In genomic region chr11:786235-787083, GRCh38 we compare ENCODE assay signal across 34 cellular contexts. TPM values are rescaled to one million over a fixed set of nuclear protein-coding genes. Genes with fewer than 3 reads are reported as not detected.
DNase-seq lines count a peak whose midpoint lies in the region; ATAC-seq, FAIRE-seq and TF ChIP-seq lines count a peak whose summit lies in the region.
"Had no signal": no experiment of that assay in that cellular context is flagged by ENCODE, and none has a peak within 500 bp of the region (broad histone marks: within the 10 kb centered on the region; RNA-seq: fewer than 3 reads in every experiment).

No MANE protein-coding gene starts in this region.

- no peaks in the 10 kb centered on the region for H3K27me3 ChIP-seq in endothelial cell of umbilical vein (ENCODE audit: control insufficient read depth in 2 of 2, insufficient read depth in 2 of 2, low read length in 2 of 2)
- H3K27me3 ChIP-seq: thyroid gland had no signal

- no peaks in the 10 kb centered on the region for H3K9me1 ChIP-seq in endothelial cell of umbilical vein (replicated peaks; ENCODE audit: control insufficient read depth, extremely low read depth, insufficient read depth, low read length)

- TF ChIP-seq CTCF in 22Rv1 (IDR thresholded peaks at IDR 0.05) = no peak
- no peak for TF ChIP-seq CTCF in endothelial cell of umbilical vein (IDR thresholded peaks at IDR 0.05; ENCODE audit: extremely low read depth in 1 of 2, insufficient read depth in 1 of 2, low read depth in 1 of 2, low read length in 2 of 2)
- no peak for TF ChIP-seq CTCF in OCI-LY7 (conservative IDR thresholded peaks at IDR 0.05; ENCODE audit: low read length)
- no peak for TF ChIP-seq CTCF in omental fat pad (IDR thresholded peaks at IDR 0.05)

- FAIRE-seq in endothelial cell of umbilical vein (lab: Jason Lieb, UNC) = no peak
- FAIRE-seq: GM12891, keratinocyte had no signal

- no peaks in the 10 kb centered on the region for H3K9me2 ChIP-seq in OCI-LY7 (ENCODE audit: insufficient read depth, low read length)

- CTCF ChIA-PET in endothelial cell of umbilical vein (lab: Charles Lee) (interaction anchor here (1.9 kb wide), 1 partner anchor 11 kb away, joined by 9 read pairs; the partner anchor contains the start of gene SLC25A22), OCI-LY7 (lab: Charles Lee; ENCODE audit: unreplicated experiment) (interaction anchor here (0.5 kb wide), 1 partner anchor 206 kb away, joined by 3 read pairs; no protein-coding TSS in a partner anchor)

- H3K9me3 ChIP-seq in endothelial cell of umbilical vein (replicated peaks; ENCODE audit: control insufficient read depth, insufficient read depth, low read length) = no peaks in the 10 kb centered on the region
- H3K9me3 ChIP-seq in OCI-LY7 (ENCODE audit: low read length) = no peaks in the 10 kb centered on the region
- H3K9me3 ChIP-seq: esophagus squamous epithelium, heart left ventricle, psoas muscle, sigmoid colon, stomach, thyroid gland had no signal

- ATAC-seq in omental fat pad (ENCODE audit: low FRiP score) = no peak
- no peak for ATAC-seq in HG02610 (IDR thresholded peaks at IDR 0.05; ENCODE audit: unreplicated experiment)
- ATAC-seq: CD8-positive, alpha-beta T cell; heart left ventricle; left ventricle myocardium superior; Panc1; psoas muscle had no signal

- BruUV-seq in endothelial cell of umbilical vein (replicated peaks; lab: Mats Ljungman, UMichigan) (no TSS peak), OCI-LY7 (replicated peaks; lab: Mats Ljungman, UMichigan) (no TSS peak)

- POLR2A ChIA-PET in endothelial cell of umbilical vein (lab: Charles Lee) (no interaction called here), OCI-LY7 (lab: Charles Lee) (no interaction called here)

- dilution Hi-C loops in endothelial cell of umbilical vein (cut with MboI; ENCODE audit: extremely low pct_ligation_motif_present, low sequenced_read_pairs) = no loop called here

- TF ChIP-seq POLR2A in GM19099 (IDR thresholded peaks at IDR 0.05; ENCODE audit: extremely low read depth, insufficient read length, low read depth) (peak; percentile 29), Raji (IDR thresholded peaks at IDR 0.05; ENCODE audit: insufficient read depth, low read depth, low read length) (peak; percentile 48; the same call in 1 of the 2 replicates), endothelial cell of umbilical vein (IDR thresholded peaks at IDR 0.05; ENCODE audit: low read depth, low read length) (peak; percentile 5)

- DNase-seq in endothelial cell of umbilical vein (ENCODE audit: low read depth, low spot score) (no peak), occipital lobe (lab: John Stamatoyannopoulos, UW) (no peak), OCI-LY7 (ENCODE audit: low spot score) (no peak), omental fat pad (ENCODE audit: low spot score) (no peak)
- DNase-seq: activated B cell treated with CpG ODN at 0.5 μM for 24 hours; activated CD4-positive, alpha-beta T cell treated with anti-CD3 and anti-CD28 coated beads, Interleukin-2, amount 10 ng/mL, durations not matched to agents 7 days and 5 days; activated T-cell treated with anti-CD3 and anti-CD28 coated beads, Interleukin-2, amount 50 U/mL, for 48 hours; CD8-positive, alpha-beta T cell; central memory CD4-positive, alpha-beta T cell; esophagus squamous epithelium; foreskin melanocyte; HCEC 1CT; heart left ventricle; left ventricle myocardium superior; mesendoderm; NCI-H1105 treated with DMSO at 0.1 percent for 48 hours; NCI-H1930; NCI-H510A treated with DMSO at 0.1 percent for 48 hours; NK-92 treated with Interleukin-12 subunit alpha and Interleukin-12 subunit beta, amount 100 ng/mL, for 24 hours; psoas muscle; SHP77 treated with DMSO at 0.1 percent for 48 hours; sigmoid colon; stimulated activated CD4-positive, alpha-beta T cell treated with anti-CD3 and anti-CD28 coated beads, Interleukin-12 subunit alpha, Interleukin-12 subunit beta, amount 100 ng/mL, for 4 hours; stimulated activated CD4-positive, alpha-beta T cell treated with anti-CD3 and anti-CD28 coated beads, Interleukin-2, amount 100 ng/mL, for 48 hours; stomach; thyroid gland had no signal

- H3K27ac ChIP-seq in 22Rv1 (0 out of 2 replicates have a peak overlapping the region, but pooled peaks have one; percentile 22), endothelial cell of umbilical vein (ENCODE audit: insufficient read depth, low read depth, low read length) (no peak overlapping the region), OCI-LY7 (ENCODE audit: low read depth, low read length, poor library complexity, severe bottlenecking) (no peak overlapping the region)
- H3K27ac ChIP-seq: esophagus squamous epithelium, heart left ventricle, psoas muscle, sigmoid colon, stomach, thyroid gland had no signal

- H2AFZ ChIP-seq in endothelial cell of umbilical vein (ENCODE audit: low read depth, low read length) (no peak overlapping the region), OCI-LY7 (ENCODE audit: low read length) (no peak overlapping the region)

- no peak overlapping the region for H3K4me3 ChIP-seq in endothelial cell of umbilical vein (replicated peaks in 1 of 3; ENCODE audit: insufficient read depth in 1 of 3, low read depth in 1 of 3, low read length in 3 of 3)
- no peak overlapping the region for H3K4me3 ChIP-seq in OCI-LY7 (ENCODE audit: low read depth, low read length, poor library complexity, severe bottlenecking)
- H3K4me3 ChIP-seq: esophagus squamous epithelium, heart left ventricle, psoas muscle, sigmoid colon, stomach, thyroid gland had no signal

- intact Hi-C loops in endothelial cell of umbilical vein (cut with micrococcal nuclease) = no loop called here
- intact Hi-C loops in OCI-LY7 (cut with micrococcal nuclease; ENCODE audit: unreplicated experiment) = no loop called here

- H3K36me3 ChIP-seq in endothelial cell of umbilical vein (ENCODE audit: control insufficient read depth in 2 of 2, extremely low read depth in 1 of 2, insufficient read depth in 2 of 2, low read length in 2 of 2) (no peaks in the 10 kb centered on the region), OCI-LY7 (ENCODE audit: insufficient read depth, low read length) (peaks cover 11% of the 10 kb centered on the region; the same call in 1 of the 2 replicates)
- H3K36me3 ChIP-seq: thyroid gland had no signal

- no peaks in the 10 kb centered on the region for H3K4me1 ChIP-seq in endothelial cell of umbilical vein (ENCODE audit: control insufficient read depth, extremely low read depth, insufficient read depth, low read length)
- H3K4me1 ChIP-seq in OCI-LY7 (ENCODE audit: insufficient read depth, low read length, poor library complexity, severe bottlenecking) = peaks cover 27% of the 10 kb centered on the region

- no peaks in the 10 kb centered on the region for H4K20me1 ChIP-seq in endothelial cell of umbilical vein (replicated peaks; ENCODE audit: control insufficient read depth, extremely low read depth, insufficient read depth, low read length)
- no peaks in the 10 kb centered on the region for H4K20me1 ChIP-seq in OCI-LY7 (ENCODE audit: insufficient read depth, low read length)

- H3K9ac ChIP-seq in endothelial cell of umbilical vein (replicated peaks; ENCODE audit: extremely low read depth, insufficient read depth, low read length) = no peak overlapping the region

- H3K4me2 ChIP-seq in endothelial cell of umbilical vein (ENCODE audit: insufficient read depth, low read length) = no peak overlapping the region
- no peak overlapping the region for H3K4me2 ChIP-seq in OCI-LY7 (ENCODE audit: low read length)

- H3K79me2 ChIP-seq in endothelial cell of umbilical vein (ENCODE audit: control insufficient read depth, insufficient read depth, low read length) (no peaks in the 10 kb centered on the region), OCI-LY7 (ENCODE audit: insufficient read depth, low read depth, low read length) (peaks cover 13% of the 10 kb centered on the region)

RNA-seq across cellular contexts. Expression of gene CEND1, which starts 3.4 kb away (rescaled TPM):
- total RNA-seq in endothelial cell of umbilical vein (0.40 and 0.83 TPM in 2 replicates), occipital lobe (5.9 TPM), OCI-LY7 (2022) (25.6 and 32.5 TPM in 2 replicates), omental fat pad (not detected)
- polyA plus RNA-seq in endothelial cell of umbilical vein = 0.15 and 0.27 TPM in 2 replicates
- polyA plus RNA-seq in endothelial cell of umbilical vein (2011; cell fraction: cytosol; rRNA removed) = 0.21 and 0.24 TPM in 2 replicates
- 0.12 and 0.15 TPM in 2 replicates for polyA plus RNA-seq in endothelial cell of umbilical vein (2011; cell fraction: nucleus; rRNA removed)
- 0.89 and 2.1 TPM in 2 replicates for polyA plus RNA-seq in endothelial cell of umbilical vein (2012)
- not detected in 2 replicates for polyA minus RNA-seq in endothelial cell of umbilical vein
- not detected for polyA minus RNA-seq in endothelial cell of umbilical vein (2011; cell fraction: cytosol; rRNA and poly(A)+ RNA removed)
- polyA minus RNA-seq in endothelial cell of umbilical vein (2011; cell fraction: nucleus; rRNA and poly(A)+ RNA removed) = not detected in 2 replicates
- total RNA-seq in OCI-LY7 (2014; rRNA removed; shearing (Covaris generic)) = 17.5 and 17.6 TPM in 2 replicates
- total RNA-seq: CD8-positive, alpha-beta T cell; left ventricle myocardium superior; M059J; stomach had no signal
- polyA plus RNA-seq: keratinocyte had no signal

RNA-seq across cellular contexts. Expression of gene GATD1, which starts 9.2 kb away (rescaled TPM):
- total RNA-seq in endothelial cell of umbilical vein (78.5 and 83.1 TPM in 2 replicates), occipital lobe (22.3 TPM), OCI-LY7 (2022) (117 and 141 TPM in 2 replicates), omental fat pad (10 to 100 TPM; 12.5 to 19.8 (median 15.1) TPM)
- 70.6 and 90.8 TPM in 2 replicates for polyA plus RNA-seq in endothelial cell of umbilical vein
- polyA plus RNA-seq in endothelial cell of umbilical vein (2011; cell fraction: cytosol; rRNA removed) = 23.5 and 35.8 TPM in 2 replicates
- polyA plus RNA-seq in endothelial cell of umbilical vein (2011; cell fraction: nucleus; rRNA removed) = 157 and 166 TPM in 2 replicates
- polyA plus RNA-seq in endothelial cell of umbilical vein (2012) = 27.8 and 37.9 TPM in 2 replicates
- polyA minus RNA-seq in endothelial cell of umbilical vein = 25.3 and 36.3 TPM in 2 replicates
- 27.4 TPM for polyA minus RNA-seq in endothelial cell of umbilical vein (2011; cell fraction: cytosol; rRNA and poly(A)+ RNA removed)
- 34.0 and 37.3 TPM in 2 replicates for polyA minus RNA-seq in endothelial cell of umbilical vein (2011; cell fraction: nucleus; rRNA and poly(A)+ RNA removed)
- 73.3 and 109 TPM in 2 replicates for total RNA-seq in OCI-LY7 (2014; rRNA removed; shearing (Covaris generic))

RNA-seq across cellular contexts. Expression of gene SLC25A22, which starts 11.6 kb away (rescaled TPM):
- 24.9 and 29.3 TPM in 2 replicates for total RNA-seq in endothelial cell of umbilical vein
- 24.5 and 27.4 TPM in 2 replicates for polyA plus RNA-seq in endothelial cell of umbilical vein
- 19.3 and 28.7 TPM in 2 replicates for polyA plus RNA-seq in endothelial cell of umbilical vein (2011; cell fraction: cytosol; rRNA removed)
- polyA plus RNA-seq in endothelial cell of umbilical vein (2011; cell fraction: nucleus; rRNA removed) = 50.4 and 51.6 TPM in 2 replicates
- polyA plus RNA-seq in endothelial cell of umbilical vein (2012) = 18.6 and 26.3 TPM in 2 replicates
- polyA minus RNA-seq in endothelial cell of umbilical vein = 15.4 and 17.1 TPM in 2 replicates
- polyA minus RNA-seq in endothelial cell of umbilical vein (2011; cell fraction: cytosol; rRNA and poly(A)+ RNA removed) = 16.0 TPM
- 11.9 and 13.3 TPM in 2 replicates for polyA minus RNA-seq in endothelial cell of umbilical vein (2011; cell fraction: nucleus; rRNA and poly(A)+ RNA removed)
- 15.0 TPM for total RNA-seq in occipital lobe
- total RNA-seq in OCI-LY7 (2014; rRNA removed; shearing (Covaris generic)) = 22.7 and 30.8 TPM in 2 replicates
- total RNA-seq in OCI-LY7 (2022) = 46.2 and 50.9 TPM in 2 replicates
- 10 to 100 TPM in 3 of 4 donors, 1 to 10 TPM in 1; 7.5 to 21.9 (median 12.7) TPM for total RNA-seq in omental fat pad

RNA-seq across cellular contexts. Expression of gene PIDD1, which starts 18.6 kb away (rescaled TPM):
- total RNA-seq in endothelial cell of umbilical vein = 30.6 and 30.7 TPM in 2 replicates
- 28.2 and 41.0 TPM in 2 replicates for polyA plus RNA-seq in endothelial cell of umbilical vein
- polyA plus RNA-seq in endothelial cell of umbilical vein (2011; cell fraction: cytosol; rRNA removed) = 8.8 and 15.4 TPM in 2 replicates
- polyA plus RNA-seq in endothelial cell of umbilical vein (2011; cell fraction: nucleus; rRNA removed) = 131 and 144 TPM in 2 replicates
- 11.5 and 15.5 TPM in 2 replicates for polyA plus RNA-seq in endothelial cell of umbilical vein (2012)
- 8.9 and 15.2 TPM in 2 replicates for polyA minus RNA-seq in endothelial cell of umbilical vein
- polyA minus RNA-seq in endothelial cell of umbilical vein (2011; cell fraction: cytosol; rRNA and poly(A)+ RNA removed) = 5.0 TPM
- 21.0 and 35.2 TPM in 2 replicates for polyA minus RNA-seq in endothelial cell of umbilical vein (2011; cell fraction: nucleus; rRNA and poly(A)+ RNA removed)
- 5.1 TPM for total RNA-seq in occipital lobe
- 31.2 and 33.6 TPM in 2 replicates for total RNA-seq in OCI-LY7 (2014; rRNA removed; shearing (Covaris generic))
- 47.7 and 49.1 TPM in 2 replicates for total RNA-seq in OCI-LY7 (2022)
- 10 to 100 TPM in 1 of 4 donors, 1 to 10 TPM in 3; 7.1 to 22.9 (median 8.3) TPM for total RNA-seq in omental fat pad

RNA-seq across cellular contexts. Expression of gene RPLP2, which starts 23.3 kb away (rescaled TPM):
- total RNA-seq in endothelial cell of umbilical vein (1,644 and 1,739 TPM in 2 replicates), occipital lobe (227 TPM), OCI-LY7 (2022) (3,121 and 3,147 TPM in 2 replicates), omental fat pad (1,000 to 10,000 TPM in 1 of 4 donors, 100 to 1,000 TPM in 3; 555 to 1,150 (median 858) TPM)
- polyA plus RNA-seq in endothelial cell of umbilical vein = 1,579 and 3,225 TPM in 2 replicates
- 1,542 and 2,023 TPM in 2 replicates for polyA plus RNA-seq in endothelial cell of umbilical vein (2011; cell fraction: cytosol; rRNA removed)
- polyA plus RNA-seq in endothelial cell of umbilical vein (2011; cell fraction: nucleus; rRNA removed) = 411 and 642 TPM in 2 replicates
- polyA plus RNA-seq in endothelial cell of umbilical vein (2012) = 1,362 and 2,241 TPM in 2 replicates
- 613 and 704 TPM in 2 replicates for polyA minus RNA-seq in endothelial cell of umbilical vein
- 919 TPM for polyA minus RNA-seq in endothelial cell of umbilical vein (2011; cell fraction: cytosol; rRNA and poly(A)+ RNA removed)
- 89.9 and 123 TPM in 2 replicates for polyA minus RNA-seq in endothelial cell of umbilical vein (2011; cell fraction: nucleus; rRNA and poly(A)+ RNA removed)
- 1,564 and 1,687 TPM in 2 replicates for total RNA-seq in OCI-LY7 (2014; rRNA removed; shearing (Covaris generic))
